Comparison of ENCODE assay signal across 1 cellular context in genomic region chr1:117069220-117069844, GRCh38.
TF ChIP-seq lines count a peak whose summit lies in the region.

No MANE protein-coding gene starts in this region.

TF ChIP-seq in GM23338, 12 proteins besides CTCF, POLR2A, EP300 and RAD21 (continued from another document):
- TF ChIP-seq, protein P1, sequence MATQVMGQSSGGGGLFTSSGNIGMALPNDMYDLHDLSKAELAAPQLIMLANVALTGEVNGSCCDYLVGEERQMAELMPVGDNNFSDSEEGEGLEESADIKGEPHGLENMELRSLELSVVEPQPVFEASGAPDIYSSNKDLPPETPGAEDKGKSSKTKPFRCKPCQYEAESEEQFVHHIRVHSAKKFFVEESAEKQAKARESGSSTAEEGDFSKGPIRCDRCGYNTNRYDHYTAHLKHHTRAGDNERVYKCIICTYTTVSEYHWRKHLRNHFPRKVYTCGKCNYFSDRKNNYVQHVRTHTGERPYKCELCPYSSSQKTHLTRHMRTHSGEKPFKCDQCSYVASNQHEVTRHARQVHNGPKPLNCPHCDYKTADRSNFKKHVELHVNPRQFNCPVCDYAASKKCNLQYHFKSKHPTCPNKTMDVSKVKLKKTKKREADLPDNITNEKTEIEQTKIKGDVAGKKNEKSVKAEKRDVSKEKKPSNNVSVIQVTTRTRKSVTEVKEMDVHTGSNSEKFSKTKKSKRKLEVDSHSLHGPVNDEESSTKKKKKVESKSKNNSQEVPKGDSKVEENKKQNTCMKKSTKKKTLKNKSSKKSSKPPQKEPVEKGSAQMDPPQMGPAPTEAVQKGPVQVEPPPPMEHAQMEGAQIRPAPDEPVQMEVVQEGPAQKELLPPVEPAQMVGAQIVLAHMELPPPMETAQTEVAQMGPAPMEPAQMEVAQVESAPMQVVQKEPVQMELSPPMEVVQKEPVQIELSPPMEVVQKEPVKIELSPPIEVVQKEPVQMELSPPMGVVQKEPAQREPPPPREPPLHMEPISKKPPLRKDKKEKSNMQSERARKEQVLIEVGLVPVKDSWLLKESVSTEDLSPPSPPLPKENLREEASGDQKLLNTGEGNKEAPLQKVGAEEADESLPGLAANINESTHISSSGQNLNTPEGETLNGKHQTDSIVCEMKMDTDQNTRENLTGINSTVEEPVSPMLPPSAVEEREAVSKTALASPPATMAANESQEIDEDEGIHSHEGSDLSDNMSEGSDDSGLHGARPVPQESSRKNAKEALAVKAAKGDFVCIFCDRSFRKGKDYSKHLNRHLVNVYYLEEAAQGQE (IDR thresholded peaks at IDR 0.05; ENCODE audit: unreplicated experiment), result no peak
- TF ChIP-seq ETS1 (IDR thresholded peaks at IDR 0.05) (no peak), ZNF462 (CRISPR knock-in tag; IDR thresholded peaks at IDR 0.05) (no peak), CREB1 (CRISPR knock-in tag; IDR thresholded peaks at IDR 0.05; ENCODE audit: low read depth) (no peak), EZH2 (IDR thresholded peaks at IDR 0.05; ENCODE audit: low read depth, unreplicated experiment) (no peak), STAT1 (IDR thresholded peaks at IDR 0.05; ENCODE audit: unreplicated experiment) (no peak), POLR2AphosphoS5 (IDR thresholded peaks at IDR 0.05; ENCODE audit: low read depth) (no peak), EZH2phosphoT487 (IDR thresholded peaks at IDR 0.05; ENCODE audit: unreplicated experiment) (no peak), JUNB (IDR thresholded peaks at IDR 0.05; ENCODE audit: unreplicated experiment) (no peak), ZNF114 (CRISPR knock-in tag; IDR thresholded peaks at IDR 0.05) (no peak), NANOG (IDR thresholded peaks at IDR 0.05; ENCODE audit: borderline replicate concordance) (no peak)
